ENCODE assay signal across 11 cellular contexts in genomic region chr6:35148167-35148741, GRCh38. TPM values are rescaled to one million over a fixed set of nuclear protein-coding genes. Genes with fewer than 3 reads are reported as not detected.
DNase-seq lines count a peak whose midpoint lies in the region; ATAC-seq, FAIRE-seq and TF ChIP-seq lines count a peak whose summit lies in the region.
"Had no signal": no experiment of that assay in that cellular context is flagged by ENCODE, and none has a peak within 500 bp of the region (broad histone marks: within the 10 kb centered on the region; RNA-seq: fewer than 3 reads in every experiment).

No MANE protein-coding gene starts in this region.

- WGBS in aorta, 2 donors: 4 to 5% methylated on average over 8 of the region's 8 CpGs

- H3K27ac Mint-ChIP-seq in activated T-helper 2 cell treated with anti-CD3 and anti-CD28 coated beads, Interferon-gamma antibody, Interleukin-2, Interleukin-4, amounts not matched to agents 10 μg/mL and 5 μg/mL and 100 μg/mL, durations not matched to agents 14 hours and 24 hours and 36 hours: no peak overlapping the region
- H3K27ac Mint-ChIP-seq: CD4-positive, alpha-beta T cell had no signal

- H3K9ac ChIP-seq in keratinocyte (ENCODE audit: control insufficient read depth, extremely low read depth, insufficient read depth, low read length): no peak overlapping the region

- no peaks in the 10 kb centered on the region for H3K9me3 Mint-ChIP-seq in activated T-helper 2 cell treated with anti-CD3 and anti-CD28 coated beads, Interferon-gamma antibody, Interleukin-2, Interleukin-4, amounts not matched to agents 10 μg/mL and 5 μg/mL and 100 μg/mL, durations not matched to agents 14 hours and 24 hours and 36 hours
- H3K9me3 Mint-ChIP-seq: CD4-positive, alpha-beta T cell had no signal

- DNase-seq in cardiac muscle cell (ENCODE audit: low read depth in 1 of 2, low spot score in 1 of 2): peak; percentile 46 to 82
- no peak for DNase-seq in Right ventricle myocardium inferior (ENCODE audit: missing footprints)
- DNase-seq in activated T-helper 2 cell treated with anti-CD3 and anti-CD28 coated beads, Interferon-gamma antibody, Interleukin-2, Interleukin-4, amounts not matched to agents 10 μg/mL and 5 μg/mL and 100 μg/mL, durations not matched to agents 14 hours and 24 hours and 36 hours (ENCODE audit: low spot score): peak; percentile 20
- DNase-seq in keratinocyte (ENCODE audit: low read depth, low spot score): no peak
- DNase-seq in aorta: no peak
- DNase-seq in GM03348 (ENCODE audit: low spot score): no peak
- no peak for DNase-seq in inferior parietal cortex (ENCODE audit: extremely low spot score)
- DNase-seq: CD4-positive, alpha-beta T cell; stomach had no signal

- ATAC-seq in Right ventricle myocardium inferior (no peak), aorta (ENCODE audit: low FRiP score) (peak; percentile 42), GM21528 (IDR thresholded peaks at IDR 0.05; ENCODE audit: low FRiP score, unreplicated experiment) (no peak)

- FAIRE-seq in keratinocyte (lab: Jason Lieb, UNC): peak; percentile 74

- no peak overlapping the region for H3K4me3 ChIP-seq in cardiac muscle cell
- no peak overlapping the region for H3K4me3 ChIP-seq in keratinocyte (ENCODE audit: control insufficient read depth in 2 of 3, extremely low read depth in 1 of 3, insufficient read depth in 2 of 3, low read depth in 1 of 3, low read length in 3 of 3)
- H3K4me3 ChIP-seq in aorta (ENCODE audit: low read length in 2 of 2): no peak overlapping the region
- H3K4me3 ChIP-seq: stomach had no signal

- H3K4me2 ChIP-seq in keratinocyte (ENCODE audit: control insufficient read depth, extremely low read depth, insufficient read depth, low read depth, low read length): peak overlapping the region; percentile 45

- H3K36me3 Mint-ChIP-seq in activated T-helper 2 cell treated with anti-CD3 and anti-CD28 coated beads, Interferon-gamma antibody, Interleukin-2, Interleukin-4, amounts not matched to agents 10 μg/mL and 5 μg/mL and 100 μg/mL, durations not matched to agents 14 hours and 24 hours and 36 hours (ENCODE audit: low read depth): no peaks in the 10 kb centered on the region

- H3K79me2 ChIP-seq in keratinocyte (ENCODE audit: control insufficient read depth, insufficient read depth, low read length): no peaks in the 10 kb centered on the region

- H3K27me3 Mint-ChIP-seq in activated T-helper 2 cell treated with anti-CD3 and anti-CD28 coated beads, Interferon-gamma antibody, Interleukin-2, Interleukin-4, amounts not matched to agents 10 μg/mL and 5 μg/mL and 100 μg/mL, durations not matched to agents 14 hours and 24 hours and 36 hours (ENCODE audit: low read depth): peaks cover 6% of the 10 kb centered on the region

- H3K9me3 ChIP-seq in cardiac muscle cell (ENCODE audit: low read depth) (no peaks in the 10 kb centered on the region), keratinocyte (ENCODE audit: control insufficient read depth, low read depth, low read length) (no peaks in the 10 kb centered on the region), aorta (ENCODE audit: control insufficient read depth, low read length) (no peaks in the 10 kb centered on the region)
- H3K9me3 ChIP-seq: stomach had no signal

- peaks cover 21% of the 10 kb centered on the region for H3K4me1 Mint-ChIP-seq in activated T-helper 2 cell treated with anti-CD3 and anti-CD28 coated beads, Interferon-gamma antibody, Interleukin-2, Interleukin-4, amounts not matched to agents 10 μg/mL and 5 μg/mL and 100 μg/mL, durations not matched to agents 14 hours and 24 hours and 36 hours (ENCODE audit: low read depth)

- peaks cover 32% of the 10 kb centered on the region for H3K4me1 ChIP-seq in cardiac muscle cell (ENCODE audit: low read depth)
- H3K4me1 ChIP-seq in keratinocyte (ENCODE audit: control insufficient read depth, extremely low read depth, insufficient read depth, low read length): peaks cover 21% of the 10 kb centered on the region
- H3K4me1 ChIP-seq in aorta (ENCODE audit: control insufficient read depth in 1 of 2, insufficient read depth in 2 of 2, low read length in 2 of 2): peaks cover 7 to 15% of the 10 kb centered on the region in 2 donors

- H3K36me3 ChIP-seq in cardiac muscle cell (no peaks in the 10 kb centered on the region), keratinocyte (ENCODE audit: control insufficient read depth in 2 of 2, extremely low read depth in 1 of 2, insufficient read depth in 2 of 2, low read length in 2 of 2) (no peaks in the 10 kb centered on the region), aorta (ENCODE audit: control insufficient read depth in 1 of 2, insufficient read depth in 2 of 2, low read length in 1 of 2) (no peaks in the 10 kb centered on the region)
- H3K36me3 ChIP-seq: stomach had no signal

- dilution Hi-C loops in keratinocyte (cut with MboI; ENCODE audit: extremely low pct_ligation_motif_present, low sequenced_read_pairs): no loop called here

- no peak overlapping the region for H2AFZ ChIP-seq in keratinocyte (ENCODE audit: control insufficient read depth, low read length)

- TF ChIP-seq CTCF in cardiac muscle cell (IDR thresholded peaks at IDR 0.05; ENCODE audit: low read depth, low read length) (no peak), keratinocyte (optimal IDR thresholded peaks at IDR 0.05 in 1 of 3, IDR thresholded peaks at IDR 0.05 in 1 of 3, conservative IDR thresholded peaks at IDR 0.05 in 1 of 3; ENCODE audit: extremely low read depth in 1 of 3, insufficient read depth in 2 of 3, low read length in 3 of 3) (no peak)

- H3K27me3 ChIP-seq in cardiac muscle cell (no peaks in the 10 kb centered on the region), keratinocyte (ENCODE audit: control insufficient read depth, extremely low read depth, insufficient read depth, low read length) (no peaks in the 10 kb centered on the region), aorta (ENCODE audit: control insufficient read depth in 1 of 2, insufficient read depth in 2 of 2, low read length in 1 of 2) (no peaks in the 10 kb centered on the region)
- H3K27me3 ChIP-seq: stomach had no signal

- H3K4me3 Mint-ChIP-seq in activated T-helper 2 cell treated with anti-CD3 and anti-CD28 coated beads, Interferon-gamma antibody, Interleukin-2, Interleukin-4, amounts not matched to agents 10 μg/mL and 5 μg/mL and 100 μg/mL, durations not matched to agents 14 hours and 24 hours and 36 hours (ENCODE audit: low read depth): no peak overlapping the region
- H3K4me3 Mint-ChIP-seq: CD4-positive, alpha-beta T cell had no signal

- intact Hi-C loops in Right ventricle myocardium inferior (cut with DNase I) (no loop called here), aorta (cut with DNase I) (loop anchor here (5.0 kb wide), 1 partner anchor 39 kb away; no protein-coding TSS in a partner anchor)
- intact Hi-C loops in activated T-helper 2 cell treated with anti-CD3 and anti-CD28 coated beads, Interferon-gamma antibody, Interleukin-2, Interleukin-4, amounts not matched to agents 10 μg/mL and 5 μg/mL and 100 μg/mL, durations not matched to agents 14 hours and 24 hours and 36 hours (cut with micrococcal nuclease): loop anchor here (2.0 to 10.0 kb wide), 2 partner anchors 93 to 233 kb away; no protein-coding TSS in a partner anchor

- H3K27ac ChIP-seq in cardiac muscle cell: peak overlapping the region; percentile 74
- H3K27ac ChIP-seq in keratinocyte (ENCODE audit: control insufficient read depth, insufficient read depth, low read length): no peak overlapping the region
- peak overlapping the region in 1 of 2 donors; percentile 42 for H3K27ac ChIP-seq in aorta (ENCODE audit: low read depth in 1 of 2, low read length in 2 of 2)
- H3K27ac ChIP-seq: stomach had no signal

- no peaks in the 10 kb centered on the region for H3K9me1 ChIP-seq in keratinocyte (ENCODE audit: control insufficient read depth, extremely low read depth, insufficient read depth, low read length)

- no peaks in the 10 kb centered on the region for H4K20me1 ChIP-seq in keratinocyte (ENCODE audit: control insufficient read depth, extremely low read depth, insufficient read depth, low read length)

RNA-seq across cellular contexts. Expression of gene TCP11, which starts 7.1 kb away (rescaled TPM):
- total RNA-seq in cardiac muscle cell (0.27 TPM in 1 of 2 replicates, not detected in the other), Right ventricle myocardium inferior (not detected), aorta (under 1 TPM in 1 of 2 donors, not detected in 1; 0.36 TPM)
- polyA plus RNA-seq in cardiac muscle cell (0.54 TPM in 1 of 2 replicates, not detected in the other), keratinocyte (not detected in 3 replicates), aorta (not detected)
- not detected in 2 replicates for total RNA-seq in activated T-helper 2 cell treated with anti-CD3 and anti-CD28 coated beads, Interferon-gamma antibody, Interleukin-2, Interleukin-4, amounts not matched to agents 10 μg/mL and 5 μg/mL and 100 μg/mL, durations not matched to agents 14 hours and 24 hours and 36 hours
- not detected for polyA plus RNA-seq in keratinocyte (2011; ENCODE audit: low read depth)
- not detected in 2 replicates for polyA plus RNA-seq in keratinocyte (2011; cell fraction: cytosol; rRNA removed)
- not detected in 2 replicates for polyA plus RNA-seq in keratinocyte (2011; cell fraction: nucleus; rRNA removed)
- not detected in 2 replicates for polyA plus RNA-seq in keratinocyte (2012; ENCODE audit: low replicate concordance)
- not detected in 3 replicates for polyA minus RNA-seq in keratinocyte
- polyA minus RNA-seq in keratinocyte (2011; cell fraction: cytosol; rRNA and poly(A)+ RNA removed): not detected
- polyA minus RNA-seq in keratinocyte (2011; cell fraction: nucleus; rRNA and poly(A)+ RNA removed): not detected in 2 replicates
- total RNA-seq: CD4-positive, alpha-beta T cell; T-helper 1 cell treated with Interleukin-12 subunit alpha and Interleukin-12 subunit beta and Interleukin-4 antibody, amounts not matched to agents 30 ng/mL and 1 ng/mL, for 36 hours had no signal

Comparison
In these comparisons a context has a peak if more than half of its experiments do, and no peak if none do; other contexts are left out.
1. DNase-seq: peak in cardiac muscle cell (2 of 2) and activated T-helper 2 cell treated with anti-CD3 and anti-CD28 coated beads, Interferon-gamma antibody, Interleukin-2, Interleukin-4, amounts not matched to agents 10 μg/mL and 5 μg/mL and 100 μg/mL, durations not matched to agents 14 hours and 24 hours and 36 hours (single experiment); none in Right ventricle myocardium inferior (single experiment), keratinocyte (single experiment), aorta (0 of 2), GM03348 (single experiment) and inferior parietal cortex (single experiment).